ENCODE assay signal across 1 cellular context in genomic region chr15:70100495-70101331, GRCh38.
TF ChIP-seq lines count a peak whose summit lies in the region.

No MANE protein-coding gene starts in this region.

TF ChIP-seq in H1, 55 proteins besides CTCF, POLR2A, EP300 and RAD21:
- TF ChIP-seq SIRT6 (IDR thresholded peaks at IDR 0.05; ENCODE audit: low read length) (no peak), SIX5 (IDR thresholded peaks at IDR 0.05; ENCODE audit: low read depth, low read length) (no peak), TAF1 (IDR thresholded peaks at IDR 0.05; ENCODE audit: low read depth, low read length) (peak; percentile 37; the same call in 1 of the 2 replicates), EZH2 (IDR thresholded peaks at IDR 0.05; ENCODE audit: low read depth, low read length, severe bottlenecking) (peak; percentile 45), TCF12 (IDR thresholded peaks at IDR 0.05; ENCODE audit: low read depth, low read length) (no peak), HDAC2 (IDR thresholded peaks at IDR 0.05; ENCODE audit: borderline replicate concordance in 1 of 2, low read depth in 2 of 2, low read length in 2 of 2) (no peak), JUN (IDR thresholded peaks at IDR 0.05; ENCODE audit: low read depth, low read length) (no peak), E2F6 (IDR thresholded peaks at IDR 0.05) (peak; percentile 72), TEAD4 (IDR thresholded peaks at IDR 0.05; ENCODE audit: low read depth, low read length) (no peak), NRF1 (IDR thresholded peaks at IDR 0.05; ENCODE audit: low read depth, low read length) (no peak), RBBP5 (IDR thresholded peaks at IDR 0.05; ENCODE audit: borderline replicate concordance, low read depth, low read length) (peak; percentile 71; the same call in 1 of the 2 replicates), SAP30 (IDR thresholded peaks at IDR 0.05; ENCODE audit: insufficient read depth, insufficient replicate concordance, low read length) (no peak), KDM1A (IDR thresholded peaks at IDR 0.05; ENCODE audit: borderline replicate concordance, low read length) (peak; percentile 57; the same call in 1 of the 2 replicates), CHD2 (IDR thresholded peaks at IDR 0.05; ENCODE audit: low read length) (no peak), SP1 (IDR thresholded peaks at IDR 0.05; ENCODE audit: low read depth, low read length) (no peak), POU5F1 (IDR thresholded peaks at IDR 0.05; ENCODE audit: low read depth, low read length) (no peak), BRCA1 (IDR thresholded peaks at IDR 0.05; ENCODE audit: low read depth, low read length) (no peak), MAX (IDR thresholded peaks at IDR 0.05) (peak; percentile 57), ASH2L (IDR thresholded peaks at IDR 0.05; ENCODE audit: low read length) (no peak), YY1 (IDR thresholded peaks at IDR 0.05; ENCODE audit: low read depth, low read length) (no peak), KDM4A (IDR thresholded peaks at IDR 0.05; ENCODE audit: low read depth, low read length, severe bottlenecking) (peak; percentile 34), CEBPB (IDR thresholded peaks at IDR 0.05; ENCODE audit: low read depth, low read length) (no peak), SP4 (IDR thresholded peaks at IDR 0.05; ENCODE audit: low read length) (no peak), BACH1 (IDR thresholded peaks at IDR 0.05; ENCODE audit: low read length) (peak; percentile 46; the same call in 1 of the 2 replicates), CTBP2 (IDR thresholded peaks at IDR 0.05; ENCODE audit: borderline replicate concordance, insufficient read depth, insufficient read length, low read length) (no peak), GTF2F1 (IDR thresholded peaks at IDR 0.05; ENCODE audit: borderline replicate concordance, low read depth, low read length) (no peak), EGR1 (IDR thresholded peaks at IDR 0.05; ENCODE audit: borderline replicate concordance, low read depth, low read length) (no peak), CBX5 (IDR thresholded peaks at IDR 0.05; ENCODE audit: low read depth, low read length) (no peak), CHD1 (IDR thresholded peaks at IDR 0.05; ENCODE audit: low read depth, low read length) (no peak), SP2 (IDR thresholded peaks at IDR 0.05; ENCODE audit: low read length) (no peak), POLR2AphosphoS5 (IDR thresholded peaks at IDR 0.05; ENCODE audit: low read depth, low read length) (no peak)
